8 cellular contexts compared by ENCODE assay signal in genomic region chr15:62649793-62650420, GRCh38.
DNase-seq lines count a peak whose midpoint lies in the region; ATAC-seq, FAIRE-seq and TF ChIP-seq lines count a peak whose summit lies in the region.

No MANE protein-coding gene starts in this region.

- intact Hi-C loops in prostate gland (cut with DNase I): loop anchor here (5.0 kb wide), 1 partner anchor 258 kb away; the partner anchor contains the start of gene TLN2

- 94% methylated on average over 12 of the region's 12 CpGs for WGBS in prostate gland

- peak in 2 of 3 donors; percentile 6 to 9 for DNase-seq in stimulated activated CD4-positive, alpha-beta T cell treated with anti-CD3 and anti-CD28 coated beads, Interleukin-12 subunit alpha, Interleukin-12 subunit beta, amount 100 ng/mL, for 48 hours (ENCODE audit: low read depth in 2 of 3, low spot score in 1 of 3)
- no peak for DNase-seq in stimulated activated CD4-positive, alpha-beta T cell treated with anti-CD3 and anti-CD28 coated beads, Interleukin-4, amount 100 ng/mL, for 24 hours
- DNase-seq in fibroblast of villous mesenchyme (ENCODE audit: low read depth) (peak; percentile 58), urothelium cell line (ENCODE audit: low spot score) (peak; percentile 48), NOMO-1 treated with DMSO at 0.1 percent for 48 hours (lab: John Stamatoyannopoulos, UW; ENCODE audit: unreplicated experiment) (no peak), foreskin keratinocyte (no peak), prostate gland (ENCODE audit: low spot score) (no peak)

- H3K36me3 ChIP-seq in prostate gland: no peaks in the 10 kb centered on the region

- ATAC-seq in HG03342 (IDR thresholded peaks at IDR 0.05; ENCODE audit: unreplicated experiment) (peak; percentile 84), foreskin keratinocyte (no peak)

- no peaks in the 10 kb centered on the region for H3K9me3 ChIP-seq in prostate gland

- H3K27me3 ChIP-seq in foreskin keratinocyte (no peaks in the 10 kb centered on the region), prostate gland (replicated peaks; ENCODE audit: insufficient read depth) (no peaks in the 10 kb centered on the region)

- no peak for TF ChIP-seq POLR2A in prostate gland (IDR thresholded peaks at IDR 0.05)

- TF ChIP-seq CTCF in fibroblast of villous mesenchyme (IDR thresholded peaks at IDR 0.05; ENCODE audit: insufficient read depth, low read depth, low read length) (no peak), foreskin keratinocyte (conservative IDR thresholded peaks at IDR 0.05) (no peak), prostate gland (IDR thresholded peaks at IDR 0.05) (no peak)

- no peak overlapping the region for H3K4me3 ChIP-seq in fibroblast of villous mesenchyme (ENCODE audit: low read depth, low read length)
- no peak overlapping the region for H3K4me3 ChIP-seq in prostate gland

- no peak overlapping the region for H3K27ac ChIP-seq in foreskin keratinocyte
- H3K27ac ChIP-seq in prostate gland: no peak overlapping the region

- H3K4me1 ChIP-seq in foreskin keratinocyte: peaks cover 7% of the 10 kb centered on the region
- H3K4me1 ChIP-seq in prostate gland (replicated peaks): no peaks in the 10 kb centered on the region

- FAIRE-seq in urothelium cell line (lab: Jason Lieb, UNC): peak; percentile 65

Comparison
In these comparisons a context has a peak if more than half of its experiments do, and no peak if none do; other contexts are left out.
1. DNase-seq: peak in stimulated activated CD4-positive, alpha-beta T cell treated with anti-CD3 and anti-CD28 coated beads, Interleukin-12 subunit alpha, Interleukin-12 subunit beta, amount 100 ng/mL, for 48 hours (2 of 3), fibroblast of villous mesenchyme (single experiment) and urothelium cell line (single experiment); none in stimulated activated CD4-positive, alpha-beta T cell treated with anti-CD3 and anti-CD28 coated beads, Interleukin-4, amount 100 ng/mL, for 24 hours (single experiment), NOMO-1 treated with DMSO at 0.1 percent for 48 hours (single experiment), foreskin keratinocyte (0 of 2) and prostate gland (single experiment).